ENCODE assay signal across 28 cellular contexts in genomic region chr7:106612432-106612831, GRCh38.
"Had no signal": no experiment of that assay in that cellular context is flagged by ENCODE, and none has a peak within 500 bp of the region (broad histone marks: within the 10 kb centered on the region; RNA-seq: fewer than 3 reads in every experiment).

No MANE protein-coding gene starts in this region.

- H3K27ac Mint-ChIP-seq: activated B cell treated with CpG ODN at 0.5 μM for 24 hours; activated CD4-positive, alpha-beta T cell treated with anti-CD3 and anti-CD28 coated beads, Interleukin-2, amount 10 ng/mL, durations not matched to agents 24 days and 14 days; activated CD8-positive, alpha-beta memory T cell treated with anti-CD3 and anti-CD28 coated beads, Interleukin-2, amount 10 ng/mL, durations not matched to agents 7 days and 5 days; activated naive CD8-positive, alpha-beta T cell; activated T-cell treated with anti-CD3 and anti-CD28 coated beads, Interleukin-2, amount 50 U/mL, for 24 hours; activated T-helper 1 cell treated with anti-CD3 and anti-CD28 coated beads, Interleukin-12 subunit alpha, Interleukin-12 subunit beta, Interleukin-2, Interleukin-4 antibody, amounts not matched to agents 30 ng/mL and 10 ng/mL and 1 ng/mL, durations not matched to agents 14 hours and 24 hours and 36 hours; T-helper 1 cell treated with Interleukin-12 subunit alpha and Interleukin-12 subunit beta and Interleukin-4 antibody, amounts not matched to agents 30 μg/mL and 1 μg/mL, for 36 hours had no signal

- H3K27me3 ChIP-seq: brain microvascular endothelial cell had no signal

- H3K36me3 ChIP-seq: brain microvascular endothelial cell had no signal

- H3K4me3 Mint-ChIP-seq: activated B cell treated with CpG ODN at 0.5 μM for 24 hours; activated CD4-positive, alpha-beta T cell treated with anti-CD3 and anti-CD28 coated beads, Interleukin-2, amount 10 ng/mL, durations not matched to agents 24 days and 14 days; activated CD8-positive, alpha-beta memory T cell treated with anti-CD3 and anti-CD28 coated beads, Interleukin-2, amount 10 ng/mL, durations not matched to agents 7 days and 5 days; activated naive CD8-positive, alpha-beta T cell; activated T-cell treated with anti-CD3 and anti-CD28 coated beads, Interleukin-2, amount 50 U/mL, for 24 hours; activated T-helper 1 cell treated with anti-CD3 and anti-CD28 coated beads, Interleukin-12 subunit alpha, Interleukin-12 subunit beta, Interleukin-2, Interleukin-4 antibody, amounts not matched to agents 30 ng/mL and 10 ng/mL and 1 ng/mL, durations not matched to agents 14 hours and 24 hours and 36 hours; T-helper 1 cell treated with Interleukin-12 subunit alpha and Interleukin-12 subunit beta and Interleukin-4 antibody, amounts not matched to agents 30 μg/mL and 1 μg/mL, for 36 hours had no signal

- DNase-seq: activated B cell treated with CpG ODN at 0.5 μM for 24 hours; activated CD4-positive, alpha-beta T cell treated with anti-CD3 and anti-CD28 coated beads for 1 hour; activated CD4-positive, alpha-beta T cell treated with anti-CD3 and anti-CD28 coated beads, Interleukin-2, amount 10 ng/mL, durations not matched to agents 24 days and 14 days; activated CD4-positive, alpha-beta T cell treated with anti-CD3 and anti-CD28 coated beads, Interleukin-2, amount 50 U/mL, for 48 hours; activated CD8-positive, alpha-beta memory T cell treated with anti-CD3 and anti-CD28 coated beads, Interleukin-2, amount 10 ng/mL, durations not matched to agents 7 days and 5 days; activated effector memory CD4-positive, alpha-beta T cell treated with anti-CD3 and anti-CD28 coated beads, Interleukin-2, amount 50 U/mL, for 16 hours; activated naive CD4-positive, alpha-beta T cell treated with Interleukin-2 at 50 U/mL for 16 hours; activated T-cell treated with anti-CD3 and anti-CD28 coated beads, Interleukin-2, amount 50 U/mL, for 24 hours; brain microvascular endothelial cell; cerebellar nuclear complex; KBM-7; NCI-H1092; NCI-H1417; NCI-H1694; NCI-H2029; NCI-H2107; NCI-H2171 treated with DMSO at 0.1 percent for 48 hours; NCI-H345; NCI-H510A; NK-92 treated with Interleukin-12 subunit alpha and Interleukin-12 subunit beta, amount 100 ng/mL, for 24 hours; OCI-M1; RPMI8226 had no signal

- H3K4me1 Mint-ChIP-seq: activated B cell treated with CpG ODN at 0.5 μM for 24 hours; activated CD4-positive, alpha-beta T cell treated with anti-CD3 and anti-CD28 coated beads, Interleukin-2, amount 10 ng/mL, durations not matched to agents 24 days and 14 days; activated CD8-positive, alpha-beta memory T cell treated with anti-CD3 and anti-CD28 coated beads, Interleukin-2, amount 10 ng/mL, durations not matched to agents 7 days and 5 days had no signal

- H3K27me3 Mint-ChIP-seq: activated naive CD8-positive, alpha-beta T cell; activated T-cell treated with anti-CD3 and anti-CD28 coated beads, Interleukin-2, amount 50 U/mL, for 24 hours had no signal

- H3K9me3 Mint-ChIP-seq: activated B cell treated with CpG ODN at 0.5 μM for 24 hours; activated T-helper 1 cell treated with anti-CD3 and anti-CD28 coated beads, Interleukin-12 subunit alpha, Interleukin-12 subunit beta, Interleukin-2, Interleukin-4 antibody, amounts not matched to agents 30 ng/mL and 10 ng/mL and 1 ng/mL, durations not matched to agents 14 hours and 24 hours and 36 hours; T-helper 1 cell treated with Interleukin-12 subunit alpha and Interleukin-12 subunit beta and Interleukin-4 antibody, amounts not matched to agents 30 μg/mL and 1 μg/mL, for 36 hours had no signal

- ATAC-seq: activated CD8-positive, alpha-beta memory T cell treated with anti-CD3 and anti-CD28 coated beads, Interleukin-2, amount 10 ng/mL, durations not matched to agents 7 days and 5 days; Panc1; Right ventricle myocardium inferior; SK-N-SH treated with all-trans-retinoic acid at 6 μM for 48 hours had no signal

- H3K27ac ChIP-seq: brain microvascular endothelial cell had no signal
